8 cellular contexts compared by ENCODE assay signal in genomic region chr12:751192-751827, GRCh38. TPM values are rescaled to one million over a fixed set of nuclear protein-coding genes. Genes with fewer than 3 reads are reported as not detected.
DNase-seq lines count a peak whose midpoint lies in the region; ATAC-seq and TF ChIP-seq lines count a peak whose summit lies in the region.

No MANE protein-coding gene starts in this region.

- H3K27ac Mint-ChIP-seq in activated T-helper 2 cell treated with anti-CD3 and anti-CD28 coated beads, Interferon-gamma antibody, Interleukin-2, Interleukin-4, amounts not matched to agents 10 μg/mL and 5 μg/mL and 100 μg/mL, durations not matched to agents 14 hours and 24 hours and 36 hours, result no peak overlapping the region
- H3K27ac Mint-ChIP-seq in nephron progenitor cell, result no peak overlapping the region

- peak overlapping the region; percentile 55 for H3K4me3 ChIP-seq in fibroblast of villous mesenchyme (ENCODE audit: low read depth, low read length)

- peaks cover 28% of the 10 kb centered on the region for H3K4me1 Mint-ChIP-seq in activated T-helper 2 cell treated with anti-CD3 and anti-CD28 coated beads, Interferon-gamma antibody, Interleukin-2, Interleukin-4, amounts not matched to agents 10 μg/mL and 5 μg/mL and 100 μg/mL, durations not matched to agents 14 hours and 24 hours and 36 hours (ENCODE audit: low read depth)
- H3K4me1 Mint-ChIP-seq in nephron progenitor cell, result peaks cover 22% of the 10 kb centered on the region

- peak; percentile 69 for TF ChIP-seq CTCF in LNCAP (IDR thresholded peaks at IDR 0.05)
- peak; percentile 77 for TF ChIP-seq CTCF in fibroblast of villous mesenchyme (IDR thresholded peaks at IDR 0.05; ENCODE audit: insufficient read depth, low read depth, low read length)
- TF ChIP-seq CTCF in nephron progenitor cell (IDR thresholded peaks at IDR 0.05), result peak; percentile 57

- peak; percentile 97 for DNase-seq in EH (ENCODE audit: low read depth)
- peak; percentile 97 for DNase-seq in RPMI8226
- DNase-seq in activated T-helper 2 cell treated with anti-CD3 and anti-CD28 coated beads, Interferon-gamma antibody, Interleukin-2, Interleukin-4, amounts not matched to agents 10 μg/mL and 5 μg/mL and 100 μg/mL, durations not matched to agents 14 hours and 24 hours and 36 hours (ENCODE audit: low spot score), result peak; percentile 87
- peak; percentile 97 for DNase-seq in fibroblast of villous mesenchyme (ENCODE audit: low read depth)
- peak; percentile 91 for DNase-seq in nephron progenitor cell
- peak; percentile 90 for DNase-seq in stimulated activated naive CD8-positive, alpha-beta T cell treated with anti-CD3 and anti-CD28 coated beads, Interleukin-15, Interleukin-2, amounts not matched to agents 100 U/mL and 50 U/mL, for 24 hours

- no peaks in the 10 kb centered on the region for H3K27me3 Mint-ChIP-seq in activated T-helper 2 cell treated with anti-CD3 and anti-CD28 coated beads, Interferon-gamma antibody, Interleukin-2, Interleukin-4, amounts not matched to agents 10 μg/mL and 5 μg/mL and 100 μg/mL, durations not matched to agents 14 hours and 24 hours and 36 hours (ENCODE audit: low read depth)
- H3K27me3 Mint-ChIP-seq in nephron progenitor cell (ENCODE audit: low read depth, poor library complexity), result peaks cover 4% of the 10 kb centered on the region

- intact Hi-C loops in activated T-helper 2 cell treated with anti-CD3 and anti-CD28 coated beads, Interferon-gamma antibody, Interleukin-2, Interleukin-4, amounts not matched to agents 10 μg/mL and 5 μg/mL and 100 μg/mL, durations not matched to agents 14 hours and 24 hours and 36 hours (cut with micrococcal nuclease), result loop anchor here (1.0 to 10.0 kb wide), 8 partner anchors 8 to 943 kb away; partner anchors contain the start of genes ADIPOR2 and RAD52

- H3K4me3 Mint-ChIP-seq in activated T-helper 2 cell treated with anti-CD3 and anti-CD28 coated beads, Interferon-gamma antibody, Interleukin-2, Interleukin-4, amounts not matched to agents 10 μg/mL and 5 μg/mL and 100 μg/mL, durations not matched to agents 14 hours and 24 hours and 36 hours (ENCODE audit: low read depth), result no peak overlapping the region
- no peak overlapping the region for H3K4me3 Mint-ChIP-seq in nephron progenitor cell

- ATAC-seq in GM21825 (IDR thresholded peaks at IDR 0.05; ENCODE audit: unreplicated experiment), result peak; percentile 46
- ATAC-seq in stimulated activated naive CD8-positive, alpha-beta T cell treated with anti-CD3 and anti-CD28 coated beads, Interleukin-15, Interleukin-2, amounts not matched to agents 100 U/mL and 50 U/mL, for 24 hours, result peak; percentile 68

- no peaks in the 10 kb centered on the region for H3K9me3 Mint-ChIP-seq in activated T-helper 2 cell treated with anti-CD3 and anti-CD28 coated beads, Interferon-gamma antibody, Interleukin-2, Interleukin-4, amounts not matched to agents 10 μg/mL and 5 μg/mL and 100 μg/mL, durations not matched to agents 14 hours and 24 hours and 36 hours
- no peaks in the 10 kb centered on the region for H3K9me3 Mint-ChIP-seq in nephron progenitor cell

- peaks cover 28% of the 10 kb centered on the region for H3K36me3 Mint-ChIP-seq in activated T-helper 2 cell treated with anti-CD3 and anti-CD28 coated beads, Interferon-gamma antibody, Interleukin-2, Interleukin-4, amounts not matched to agents 10 μg/mL and 5 μg/mL and 100 μg/mL, durations not matched to agents 14 hours and 24 hours and 36 hours (ENCODE audit: low read depth)
- H3K36me3 Mint-ChIP-seq in nephron progenitor cell (ENCODE audit: low read depth), result peaks cover 7% of the 10 kb centered on the region

RNA-seq across cellular contexts. Expression of gene WNK1, which starts 1.1 kb away (rescaled TPM):
- total RNA-seq in activated T-helper 2 cell treated with anti-CD3 and anti-CD28 coated beads, Interferon-gamma antibody, Interleukin-2, Interleukin-4, amounts not matched to agents 10 μg/mL and 5 μg/mL and 100 μg/mL, durations not matched to agents 14 hours and 24 hours and 36 hours, result 146 and 157 TPM in 2 replicates
- total RNA-seq in fibroblast of villous mesenchyme, result 70.5 and 92.4 TPM in 2 replicates

Comparison
In these comparisons a context has a peak if more than half of its experiments do, and no peak if none do; other contexts are left out.
1. Peak in every context shown above with its lines: DNase-seq, ATAC-seq and H3K4me3 ChIP-seq.